17 cellular contexts compared by ENCODE assay signal in the genomic region with DNA sequence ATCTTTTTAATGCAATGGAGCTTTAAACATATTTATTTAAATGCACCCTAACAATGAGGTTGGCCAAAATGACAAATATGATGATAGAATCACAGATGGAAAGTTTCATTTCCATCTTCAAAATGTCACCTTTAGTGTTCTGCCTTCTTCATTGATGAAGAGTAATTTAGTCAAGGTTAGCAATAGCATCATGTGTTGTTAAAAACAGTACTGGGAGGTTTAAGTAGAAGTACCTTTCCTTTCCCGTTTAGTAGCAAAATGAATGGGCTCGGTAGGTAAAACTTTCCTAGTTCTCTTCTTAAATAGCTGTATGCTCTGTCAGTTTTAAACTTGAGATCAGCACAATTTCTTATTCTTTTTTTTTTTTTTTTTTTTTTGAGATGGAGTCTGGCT. TPM values are rescaled to one million over a fixed set of nuclear protein-coding genes. Genes with fewer than 3 reads are reported as not detected.
DNase-seq lines count a peak whose midpoint lies in the region; ATAC-seq and TF ChIP-seq lines count a peak whose summit lies in the region.
"Had no signal": no experiment of that assay in that cellular context is flagged by ENCODE, and none has a peak within 500 bp of the region (broad histone marks: within the 10 kb centered on the region; RNA-seq: fewer than 3 reads in every experiment).

No MANE protein-coding gene starts in this region.

- H3K9me3 Mint-ChIP-seq in activated T-cell treated with anti-CD3 and anti-CD28 coated beads, Interleukin-2, amount 50 U/mL, for 24 hours: no peaks in the 10 kb centered on the region
- H3K9me3 Mint-ChIP-seq in activated naive CD8-positive, alpha-beta T cell treated with anti-CD3 and anti-CD28 coated beads, Interleukin-2, amount 50 U/mL, for 24 hours: no peaks in the 10 kb centered on the region
- no peaks in the 10 kb centered on the region for H3K9me3 Mint-ChIP-seq in activated naive CD8-positive, alpha-beta T cell treated with anti-CD3 and anti-CD28 coated beads for 36 hours
- no peaks in the 10 kb centered on the region for H3K9me3 Mint-ChIP-seq in stimulated activated memory B cell treated with anti-CD40 and anti-IgM and Interleukin-4, amounts not matched to agents 10 μg/mL and 1 μg/mL and 100 μg/mL, for 72 hours
- H3K9me3 Mint-ChIP-seq: CD14-positive monocyte; CD4-positive, alpha-beta memory T cell; H9 had no signal

- DNase-seq in activated T-cell treated with anti-CD3 and anti-CD28 coated beads, Interleukin-2, amount 50 U/mL, for 24 hours: no peak
- no peak for DNase-seq in activated T-cell treated with anti-CD3 and anti-CD28 coated beads, Interleukin-2, amount 50 U/mL, for 1 hour
- DNase-seq in activated naive CD8-positive, alpha-beta T cell treated with anti-CD3 and anti-CD28 coated beads, Interleukin-2, amount 50 U/mL, for 24 hours: no peak
- DNase-seq in activated naive CD8-positive, alpha-beta T cell treated with anti-CD3 and anti-CD28 coated beads for 36 hours: no peak
- no peak for DNase-seq in RWPE1 (ENCODE audit: low spot score)
- no peak for DNase-seq in T-helper 17 cell
- no peak for DNase-seq in NCI-H146 (lab: John Stamatoyannopoulos, UW)
- DNase-seq: 8988T; CD4-positive, alpha-beta memory T cell; DMS79 treated with DMSO at 0.1 percent for 48 hours; GF-D8; H9 had no signal

- H3K9me3 ChIP-seq in T-helper 17 cell (ENCODE audit: control insufficient read depth, low read length, poor library complexity, severe bottlenecking): no peaks in the 10 kb centered on the region
- H3K9me3 ChIP-seq: BLaER1 had no signal

- H3K4me3 Mint-ChIP-seq in activated T-cell treated with anti-CD3 and anti-CD28 coated beads, Interleukin-2, amount 50 U/mL, for 24 hours: no peak overlapping the region
- H3K4me3 Mint-ChIP-seq in activated naive CD8-positive, alpha-beta T cell treated with anti-CD3 and anti-CD28 coated beads, Interleukin-2, amount 50 U/mL, for 24 hours: no peak overlapping the region
- H3K4me3 Mint-ChIP-seq in activated naive CD8-positive, alpha-beta T cell treated with anti-CD3 and anti-CD28 coated beads for 36 hours: no peak overlapping the region
- no peak overlapping the region for H3K4me3 Mint-ChIP-seq in stimulated activated memory B cell treated with anti-CD40 and anti-IgM and Interleukin-4, amounts not matched to agents 10 μg/mL and 1 μg/mL and 100 μg/mL, for 72 hours
- H3K4me3 Mint-ChIP-seq in T-helper 17 cell: no peak overlapping the region
- H3K4me3 Mint-ChIP-seq: CD14-positive monocyte; CD4-positive, alpha-beta memory T cell; H9 had no signal

- POLR2A ChIA-PET in RWPE1 (lab: Yijun Ruan, JAX; ENCODE audit: low non-redundant PET): no interaction called here

- peaks cover 66% of the 10 kb centered on the region for H3K36me3 Mint-ChIP-seq in activated T-cell treated with anti-CD3 and anti-CD28 coated beads, Interleukin-2, amount 50 U/mL, for 24 hours (ENCODE audit: low read depth)
- H3K36me3 Mint-ChIP-seq in activated naive CD8-positive, alpha-beta T cell treated with anti-CD3 and anti-CD28 coated beads, Interleukin-2, amount 50 U/mL, for 24 hours (ENCODE audit: low read depth): peaks cover 40% of the 10 kb centered on the region
- peaks cover 30% of the 10 kb centered on the region for H3K36me3 Mint-ChIP-seq in activated naive CD8-positive, alpha-beta T cell treated with anti-CD3 and anti-CD28 coated beads for 36 hours
- peaks cover 50% of the 10 kb centered on the region for H3K36me3 Mint-ChIP-seq in stimulated activated memory B cell treated with anti-CD40 and anti-IgM and Interleukin-4, amounts not matched to agents 10 μg/mL and 1 μg/mL and 100 μg/mL, for 72 hours
- peaks cover 12% of the 10 kb centered on the region for H3K36me3 Mint-ChIP-seq in T-helper 17 cell (ENCODE audit: low read depth)

- ATAC-seq in activated naive CD8-positive, alpha-beta T cell treated with anti-CD3 and anti-CD28 coated beads, Interleukin-2, amount 50 U/mL, for 24 hours: peak; percentile 59
- peak; percentile 87 for ATAC-seq in stimulated activated memory B cell treated with anti-CD40 and anti-IgM and Interleukin-4, amounts not matched to agents 10 μg/mL and 1 μg/mL and 100 μg/mL, for 72 hours
- no peak for ATAC-seq in T-helper 17 cell
- ATAC-seq: GM12878, HepG2 had no signal

- no peaks in the 10 kb centered on the region for H3K27me3 Mint-ChIP-seq in activated T-cell treated with anti-CD3 and anti-CD28 coated beads, Interleukin-2, amount 50 U/mL, for 24 hours
- no peaks in the 10 kb centered on the region for H3K27me3 Mint-ChIP-seq in activated naive CD8-positive, alpha-beta T cell treated with anti-CD3 and anti-CD28 coated beads, Interleukin-2, amount 50 U/mL, for 24 hours
- no peaks in the 10 kb centered on the region for H3K27me3 Mint-ChIP-seq in activated naive CD8-positive, alpha-beta T cell treated with anti-CD3 and anti-CD28 coated beads for 36 hours
- no peaks in the 10 kb centered on the region for H3K27me3 Mint-ChIP-seq in stimulated activated memory B cell treated with anti-CD40 and anti-IgM and Interleukin-4, amounts not matched to agents 10 μg/mL and 1 μg/mL and 100 μg/mL, for 72 hours
- H3K27me3 Mint-ChIP-seq in T-helper 17 cell: no peaks in the 10 kb centered on the region
- H3K27me3 Mint-ChIP-seq: CD4-positive, alpha-beta memory T cell had no signal

- peak overlapping the region; percentile 64 for H3K27ac ChIP-seq in RWPE1
- H3K27ac ChIP-seq: BLaER1 had no signal

- CTCF ChIA-PET in RWPE1 (lab: Yijun Ruan, JAX): interaction anchor here (0.7 to 1.2 kb wide), 2 partner anchors 8 to 26 kb away, joined by 3 read pairs; no protein-coding TSS in a partner anchor

- no peak for TF ChIP-seq CTCF in RWPE1 (conservative IDR thresholded peaks at IDR 0.05; ENCODE audit: low read depth)

- H3K4me1 Mint-ChIP-seq in activated T-cell treated with anti-CD3 and anti-CD28 coated beads, Interleukin-2, amount 50 U/mL, for 24 hours (ENCODE audit: low read depth): peaks cover 30% of the 10 kb centered on the region
- H3K4me1 Mint-ChIP-seq in activated naive CD8-positive, alpha-beta T cell treated with anti-CD3 and anti-CD28 coated beads, Interleukin-2, amount 50 U/mL, for 24 hours: peaks cover 30% of the 10 kb centered on the region
- H3K4me1 Mint-ChIP-seq in activated naive CD8-positive, alpha-beta T cell treated with anti-CD3 and anti-CD28 coated beads for 36 hours: peaks cover 11% of the 10 kb centered on the region
- H3K4me1 Mint-ChIP-seq in stimulated activated memory B cell treated with anti-CD40 and anti-IgM and Interleukin-4, amounts not matched to agents 10 μg/mL and 1 μg/mL and 100 μg/mL, for 72 hours: peaks cover 13% of the 10 kb centered on the region
- peaks cover 3% of the 10 kb centered on the region for H3K4me1 Mint-ChIP-seq in T-helper 17 cell

- H3K27ac Mint-ChIP-seq in activated T-cell treated with anti-CD3 and anti-CD28 coated beads, Interleukin-2, amount 50 U/mL, for 24 hours: peak overlapping the region; percentile 89
- H3K27ac Mint-ChIP-seq in activated naive CD8-positive, alpha-beta T cell treated with anti-CD3 and anti-CD28 coated beads, Interleukin-2, amount 50 U/mL, for 24 hours: no peak overlapping the region
- no peak overlapping the region for H3K27ac Mint-ChIP-seq in activated naive CD8-positive, alpha-beta T cell treated with anti-CD3 and anti-CD28 coated beads for 36 hours
- H3K27ac Mint-ChIP-seq in stimulated activated memory B cell treated with anti-CD40 and anti-IgM and Interleukin-4, amounts not matched to agents 10 μg/mL and 1 μg/mL and 100 μg/mL, for 72 hours: peak overlapping the region; percentile 85
- H3K27ac Mint-ChIP-seq in T-helper 17 cell: no peak overlapping the region
- H3K27ac Mint-ChIP-seq: CD4-positive, alpha-beta memory T cell had no signal

RNA-seq across cellular contexts. Expression of gene EIF2AK4, which starts 35.1 kb away (rescaled TPM):
- 10 to 100 TPM; 26.3 to 31.9 TPM for total RNA-seq in activated naive CD8-positive, alpha-beta T cell treated with anti-CD3 and anti-CD28 coated beads for 36 hours
- total RNA-seq in T-helper 17 cell: 10 to 100 TPM; 11.9 to 13.8 TPM

RNA-seq across cellular contexts. Expression of gene GPR176, which starts 48.9 kb away (rescaled TPM):
- total RNA-seq in activated naive CD8-positive, alpha-beta T cell treated with anti-CD3 and anti-CD28 coated beads for 36 hours: under 1 TPM in 1 of 2 experiments, not detected in 1; 0.12 TPM
- total RNA-seq in T-helper 17 cell: not detected
- total RNA-seq: CD4-positive, alpha-beta memory T cell had no signal

Comparison
In these comparisons a context has a peak if more than half of its experiments do, and no peak if none do; other contexts are left out.
1. H3K27ac Mint-ChIP-seq: peak in activated T-cell treated with anti-CD3 and anti-CD28 coated beads, Interleukin-2, amount 50 U/mL, for 24 hours (single experiment) and stimulated activated memory B cell treated with anti-CD40 and anti-IgM and Interleukin-4, amounts not matched to agents 10 μg/mL and 1 μg/mL and 100 μg/mL, for 72 hours (single experiment); none in activated naive CD8-positive, alpha-beta T cell treated with anti-CD3 and anti-CD28 coated beads, Interleukin-2, amount 50 U/mL, for 24 hours (single experiment), activated naive CD8-positive, alpha-beta T cell treated with anti-CD3 and anti-CD28 coated beads for 36 hours (single experiment) and T-helper 17 cell (single experiment).